In genomic region chr5:110611817-110612216, GRCh38 we compare ENCODE assay signal across 27 cellular contexts.
"Had no signal": no experiment of that assay in that cellular context is flagged by ENCODE, and none has a peak within 500 bp of the region (broad histone marks: within the 10 kb centered on the region; RNA-seq: fewer than 3 reads in every experiment).

No MANE protein-coding gene starts in this region.

- H3K27me3 Mint-ChIP-seq: natural killer cell treated with Interleukin-12 subunit alpha and Interleukin-12 subunit beta and Interleukin-15 and Interleukin-18, amount 100 ng/mL, for 72 hours; progenitor cell of endocrine pancreas; stimulated activated naive CD8-positive, alpha-beta T cell treated with anti-CD3 and anti-CD28 coated beads, Interleukin-15, Interleukin-2, amounts not matched to agents 100 ng/mL and 50 ng/mL, for 24 hours had no signal

- H3K27me3 ChIP-seq: ovary, right lobe of liver, sigmoid colon, stomach, thyroid gland, tibial nerve, upper lobe of left lung, vagina had no signal

- ATAC-seq: natural killer cell treated with Interleukin-12 subunit alpha and Interleukin-12 subunit beta and Interleukin-15 and Interleukin-18, amount 100 ng/mL, for 72 hours; psoas muscle; right cardiac atrium; right lobe of liver; stimulated activated effector memory CD8-positive, alpha-beta T cell treated with anti-CD3 and anti-CD28 coated beads, Interleukin-12 subunit alpha, Interleukin-12 subunit beta, amount 100 ng/mL, for 72 hours; stimulated activated naive B cell treated with anti-CD40 and anti-IgM and Interleukin-4, amounts not matched to agents 10 μg/mL and 1 μg/mL and 100 μg/mL, for 72 hours had no signal

- H3K4me1 ChIP-seq: parathyroid adenoma, psoas muscle, right lobe of liver, sigmoid colon, stomach, thyroid gland, tibial nerve, upper lobe of left lung, vagina had no signal

- H3K27ac ChIP-seq: ovary, parathyroid adenoma, psoas muscle, right lobe of liver, sigmoid colon, stomach, thoracic aorta, thyroid gland, tibial nerve, upper lobe of left lung, vagina had no signal

- DNase-seq: nephron progenitor cell; occipital lobe; ovary; posterior cingulate gyrus; psoas muscle; right cardiac atrium; right lobe of liver; sigmoid colon; small intestine; stimulated activated CD4-positive, alpha-beta T cell treated with anti-CD3 and anti-CD28 coated beads, Interleukin-15, amount 100 ng/mL, for 24 hours; stimulated activated CD4-positive, alpha-beta T cell treated with anti-CD3 and anti-CD28 coated beads, Interleukin-2, amount 100 ng/mL, for 24 hours; stimulated activated CD4-positive, alpha-beta T cell treated with anti-CD3 and anti-CD28 coated beads, Interleukin-2, amount 100 ng/mL, for 48 hours; stimulated activated CD4-positive, alpha-beta T cell treated with anti-CD3 and anti-CD28 coated beads, Interleukin-4, amount 100 ng/mL, for 24 hours; stimulated activated naive B cell treated with anti-CD40 and anti-IgM and Interleukin-4, amounts not matched to agents 10 μg/mL and 1 μg/mL and 100 μg/mL, for 72 hours; stimulated activated naive CD4-positive, alpha-beta T cell treated with Interleukin-2 at 50 U/mL for 16 hours; stomach; thyroid gland; upper lobe of left lung had no signal

- H2AFZ ChIP-seq: parathyroid adenoma had no signal

- H3K79me2 ChIP-seq: parathyroid adenoma had no signal

- H3K9ac ChIP-seq: parathyroid adenoma had no signal

- H3K36me3 ChIP-seq: ovary, right lobe of liver, sigmoid colon, stomach, thoracic aorta, thyroid gland, upper lobe of left lung, vagina had no signal

- H3K4me3 Mint-ChIP-seq: natural killer cell treated with Interleukin-12 subunit alpha and Interleukin-12 subunit beta and Interleukin-15 and Interleukin-18, amount 100 ng/mL, for 72 hours; nephron progenitor cell; neural crest cell; stimulated activated effector memory CD8-positive, alpha-beta T cell treated with anti-CD3 and anti-CD28 coated beads, Interleukin-12 subunit alpha, Interleukin-12 subunit beta, amount 100 ng/mL, for 72 hours; stimulated activated naive B cell treated with anti-CD40 and anti-IgM and Interleukin-4, amounts not matched to agents 10 μg/mL and 1 μg/mL and 100 μg/mL, for 72 hours; stimulated activated naive CD8-positive, alpha-beta T cell treated with anti-CD3 and anti-CD28 coated beads, Interleukin-15, Interleukin-2, amounts not matched to agents 100 ng/mL and 50 ng/mL, for 24 hours had no signal

- H3K4me1 Mint-ChIP-seq: nephron progenitor cell; neural crest cell; stimulated activated effector memory CD8-positive, alpha-beta T cell treated with anti-CD3 and anti-CD28 coated beads, Interleukin-12 subunit alpha, Interleukin-12 subunit beta, amount 100 ng/mL, for 72 hours; stimulated activated naive B cell treated with anti-CD40 and anti-IgM and Interleukin-4, amounts not matched to agents 10 μg/mL and 1 μg/mL and 100 μg/mL, for 72 hours had no signal

- H3K36me3 Mint-ChIP-seq: natural killer cell treated with Interleukin-12 subunit alpha and Interleukin-12 subunit beta and Interleukin-15 and Interleukin-18, amount 100 ng/mL, for 72 hours; stimulated activated effector memory CD8-positive, alpha-beta T cell treated with anti-CD3 and anti-CD28 coated beads, Interleukin-12 subunit alpha, Interleukin-12 subunit beta, amount 100 ng/mL, for 72 hours; stimulated activated naive B cell treated with anti-CD40 and anti-IgM and Interleukin-4, amounts not matched to agents 10 μg/mL and 1 μg/mL and 100 μg/mL, for 72 hours had no signal

- H3K9me3 ChIP-seq: ovary, thyroid gland, vagina had no signal

- H3K4me3 ChIP-seq: ovary, psoas muscle, right lobe of liver, sigmoid colon, stomach, thoracic aorta, thyroid gland, tibial nerve, upper lobe of left lung, vagina had no signal

- H3K9me3 Mint-ChIP-seq: neural crest cell; stimulated activated effector memory CD8-positive, alpha-beta T cell treated with anti-CD3 and anti-CD28 coated beads, Interleukin-12 subunit alpha, Interleukin-12 subunit beta, amount 100 ng/mL, for 72 hours; stimulated activated naive CD8-positive, alpha-beta T cell treated with anti-CD3 and anti-CD28 coated beads, Interleukin-15, Interleukin-2, amounts not matched to agents 100 ng/mL and 50 ng/mL, for 24 hours had no signal

- H3K27ac Mint-ChIP-seq: natural killer cell treated with Interleukin-12 subunit alpha and Interleukin-12 subunit beta and Interleukin-15 and Interleukin-18, amount 100 ng/mL, for 72 hours; nephron progenitor cell; progenitor cell of endocrine pancreas; stimulated activated effector memory CD8-positive, alpha-beta T cell treated with anti-CD3 and anti-CD28 coated beads, Interleukin-12 subunit alpha, Interleukin-12 subunit beta, amount 100 ng/mL, for 72 hours; stimulated activated naive B cell treated with anti-CD40 and anti-IgM and Interleukin-4, amounts not matched to agents 10 μg/mL and 1 μg/mL and 100 μg/mL, for 72 hours; stimulated activated naive CD8-positive, alpha-beta T cell treated with anti-CD3 and anti-CD28 coated beads, Interleukin-15, Interleukin-2, amounts not matched to agents 100 ng/mL and 50 ng/mL, for 24 hours had no signal
